Comparison of ENCODE assay signal across 8 cellular contexts in the genomic region with DNA sequence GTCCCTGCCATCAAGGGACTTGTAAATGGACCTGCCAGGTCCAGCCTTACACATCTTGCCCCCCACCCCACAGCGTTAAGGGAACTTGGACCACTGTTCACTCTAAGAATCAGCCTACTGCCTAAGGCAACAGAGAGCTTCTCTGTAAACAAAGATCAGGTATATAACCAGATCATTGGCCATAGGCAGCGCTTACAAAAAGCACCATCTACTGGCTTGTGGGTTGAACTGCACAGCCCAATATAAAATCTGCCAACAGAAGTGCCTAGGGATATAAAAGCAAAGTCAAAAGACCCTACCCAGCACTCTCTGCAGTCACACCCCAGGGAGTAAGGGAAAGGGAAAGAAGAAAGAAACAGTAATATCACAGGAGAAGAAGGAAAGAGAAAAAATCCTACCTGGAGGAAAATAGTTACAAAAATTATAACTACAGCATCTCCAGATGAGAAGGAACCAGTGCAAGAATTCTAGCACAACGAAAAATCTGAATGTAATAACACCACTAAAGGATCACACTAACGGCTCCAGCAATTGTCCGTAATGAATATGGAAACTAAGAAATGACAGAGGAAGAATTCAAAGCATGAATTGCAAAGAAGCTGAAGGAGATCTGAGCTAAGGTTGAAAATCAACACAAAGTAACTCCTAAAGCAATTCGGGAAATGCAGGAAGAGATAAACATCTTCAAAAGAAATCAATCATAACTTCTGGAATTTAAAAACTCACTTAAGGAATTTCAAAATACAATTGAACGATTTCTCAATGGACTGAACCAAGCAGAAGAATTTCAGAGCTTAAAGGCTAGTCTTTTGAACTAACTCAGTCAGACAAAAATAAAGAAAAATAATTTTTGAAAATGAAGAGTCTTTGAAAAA.
A peak's percentile ranks its signal among the peaks of the same experiment; 100 is the strongest.
DNase-seq lines count a peak whose midpoint lies in the region; ATAC-seq and TF ChIP-seq lines count a peak whose summit lies in the region.

No MANE protein-coding gene starts in this region.

- no peak overlapping the region for H3K4me3 Mint-ChIP-seq in activated CD8-positive, alpha-beta memory T cell treated with anti-CD3 and anti-CD28 coated beads, Interleukin-2, amount 10 ng/mL, durations not matched to agents 7 days and 5 days
- no peak overlapping the region for H3K4me3 Mint-ChIP-seq in neural crest cell

- peak; percentile 47 for ATAC-seq in HG02938 (IDR thresholded peaks at IDR 0.05; ENCODE audit: unreplicated experiment)
- peak; percentile 60 for ATAC-seq in activated CD8-positive, alpha-beta memory T cell treated with anti-CD3 and anti-CD28 coated beads, Interleukin-2, amount 10 ng/mL, durations not matched to agents 7 days and 5 days
- no peak for ATAC-seq in HG02884 (IDR thresholded peaks at IDR 0.05; ENCODE audit: unreplicated experiment)

- H3K36me3 Mint-ChIP-seq in activated CD8-positive, alpha-beta memory T cell treated with anti-CD3 and anti-CD28 coated beads, Interleukin-2, amount 10 ng/mL, durations not matched to agents 7 days and 5 days: no peaks in the 10 kb centered on the region
- no peaks in the 10 kb centered on the region for H3K36me3 Mint-ChIP-seq in neural crest cell (ENCODE audit: low read depth)

- H3K4me3 ChIP-seq in fibroblast of mammary gland (ENCODE audit: control insufficient read depth, low read depth, low read length): no peak overlapping the region

- CTCF ChIA-PET in activated CD8-positive, alpha-beta memory T cell treated with anti-CD3 and anti-CD28 coated beads, Interleukin-2, amount 10 ng/mL, durations not matched to agents 7 days and 5 days (lab: Charles Lee): interaction anchor here (1.0 to 2.6 kb wide), 6 partner anchors 37 to 860 kb away, joined by 3 to 8 read pairs (median 3); no protein-coding TSS in a partner anchor

- peaks cover 24% of the 10 kb centered on the region for H3K27me3 Mint-ChIP-seq in activated CD8-positive, alpha-beta memory T cell treated with anti-CD3 and anti-CD28 coated beads, Interleukin-2, amount 10 ng/mL, durations not matched to agents 7 days and 5 days
- peaks cover 13% of the 10 kb centered on the region for H3K27me3 Mint-ChIP-seq in neural crest cell (ENCODE audit: low read depth)

- H3K27ac Mint-ChIP-seq in activated CD8-positive, alpha-beta memory T cell treated with anti-CD3 and anti-CD28 coated beads, Interleukin-2, amount 10 ng/mL, durations not matched to agents 7 days and 5 days: no peak overlapping the region
- H3K27ac Mint-ChIP-seq in neural crest cell (ENCODE audit: unreplicated experiment): no peak overlapping the region

- DNase-seq in activated CD8-positive, alpha-beta memory T cell treated with anti-CD3 and anti-CD28 coated beads for 24 hours: peak; percentile 59
- DNase-seq in activated CD8-positive, alpha-beta memory T cell treated with anti-CD3 and anti-CD28 coated beads, Interleukin-2, amount 50 U/mL, for 48 hours: no peak
- DNase-seq in NCI-H524 (lab: John Stamatoyannopoulos, UW) (peak; percentile 20 to 57), fibroblast of mammary gland (ENCODE audit: low read depth) (peak; percentile 71), neural crest cell (ENCODE audit: low read depth, low spot score) (peak; percentile 10)
- DNase-seq in activated CD8-positive, alpha-beta memory T cell treated with anti-CD3 and anti-CD28 coated beads, Interleukin-2, amount 10 ng/mL, durations not matched to agents 7 days and 5 days: peak; percentile 52

- H3K9me3 Mint-ChIP-seq in activated CD8-positive, alpha-beta memory T cell treated with anti-CD3 and anti-CD28 coated beads, Interleukin-2, amount 10 ng/mL, durations not matched to agents 7 days and 5 days (ENCODE audit: low read depth): no peaks in the 10 kb centered on the region
- peaks cover 5% of the 10 kb centered on the region for H3K9me3 Mint-ChIP-seq in neural crest cell

- peak; percentile 96 for TF ChIP-seq CTCF in fibroblast of mammary gland (conservative IDR thresholded peaks at IDR 0.05; ENCODE audit: control insufficient read depth, insufficient read depth, low read depth, low read length)
- peak; percentile 76 for TF ChIP-seq CTCF in neural crest cell (conservative IDR thresholded peaks at IDR 0.05)

- H3K4me1 Mint-ChIP-seq in activated CD8-positive, alpha-beta memory T cell treated with anti-CD3 and anti-CD28 coated beads, Interleukin-2, amount 10 ng/mL, durations not matched to agents 7 days and 5 days: peaks cover 2% of the 10 kb centered on the region
- no peaks in the 10 kb centered on the region for H3K4me1 Mint-ChIP-seq in neural crest cell
